7 cellular contexts compared by ENCODE assay signal in genomic region chr14:95573313-95573712, GRCh38. TPM values are rescaled to one million over a fixed set of nuclear protein-coding genes. Genes with fewer than 3 reads are reported as not detected.
"Had no signal": no experiment of that assay in that cellular context is flagged by ENCODE, and none has a peak within 500 bp of the region (broad histone marks: within the 10 kb centered on the region; RNA-seq: fewer than 3 reads in every experiment).

No MANE protein-coding gene starts in this region.

- H3K4me3 ChIP-seq: GM23248 had no signal

- H3K27ac ChIP-seq: GM23248 had no signal

- DNase-seq: GM23248, GOT3, H7, HCEC 1CT, IMR-90, KBM-7 had no signal

- H3K9ac ChIP-seq: GM23248 had no signal

RNA-seq across cellular contexts. Expression of gene SYNE3, which starts 56.9 kb away (rescaled TPM):
- total RNA-seq: HT-29 had no signal
